Comparison of ENCODE assay signal across 9 cellular contexts in genomic region chr1:6496360-6496704, GRCh38. TPM values are rescaled to one million over a fixed set of nuclear protein-coding genes. Genes with fewer than 3 reads are reported as not detected.
DNase-seq lines count a peak whose midpoint lies in the region; ATAC-seq and TF ChIP-seq lines count a peak whose summit lies in the region.
"Had no signal": no experiment of that assay in that cellular context is flagged by ENCODE, and none has a peak within 500 bp of the region (broad histone marks: within the 10 kb centered on the region; RNA-seq: fewer than 3 reads in every experiment).

No MANE protein-coding gene starts in this region.

- H3K4me1 Mint-ChIP-seq in activated CD8-positive, alpha-beta T cell treated with anti-CD3 and anti-CD28 coated beads for 36 hours (ENCODE audit: low read depth), result peaks cover 31% of the 10 kb centered on the region
- peaks cover 12% of the 10 kb centered on the region for H3K4me1 Mint-ChIP-seq in progenitor cell of endocrine pancreas (ENCODE audit: low read depth)

- intact Hi-C loops in activated CD8-positive, alpha-beta T cell treated with anti-CD3 and anti-CD28 coated beads for 36 hours (cut with micrococcal nuclease), result no loop called here

- peaks cover 0 to 45% (median 18%) of the 10 kb centered on the region in 3 donors for H3K4me1 ChIP-seq in gastroesophageal sphincter

- no peaks in the 10 kb centered on the region for H3K9me3 Mint-ChIP-seq in activated CD8-positive, alpha-beta T cell treated with anti-CD3 and anti-CD28 coated beads for 36 hours
- no peaks in the 10 kb centered on the region for H3K9me3 Mint-ChIP-seq in progenitor cell of endocrine pancreas (ENCODE audit: low read depth)

- peaks cover 3% of the 10 kb centered on the region for H3K27me3 Mint-ChIP-seq in activated CD8-positive, alpha-beta T cell treated with anti-CD3 and anti-CD28 coated beads for 36 hours
- H3K27me3 Mint-ChIP-seq in progenitor cell of endocrine pancreas, result peaks cover 38% of the 10 kb centered on the region

- 0% methylated on average over 1 of the region's 13 CpGs; no CpG with 5 or more reads in 1 of the 2 donors for WGBS in gastroesophageal sphincter (ENCODE audit: low coverage in 1 of 2), 2 donors

- peak overlapping the region; percentile 40 for H3K4me3 Mint-ChIP-seq in activated CD8-positive, alpha-beta T cell treated with anti-CD3 and anti-CD28 coated beads for 36 hours
- H3K4me3 Mint-ChIP-seq in progenitor cell of endocrine pancreas (ENCODE audit: low read depth), result peak overlapping the region; percentile 71

- H3K9me3 ChIP-seq in gastroesophageal sphincter, result no peaks in the 10 kb centered on the region

- TF ChIP-seq CTCF in activated CD8-positive, alpha-beta T cell treated with anti-CD3 and anti-CD28 coated beads for 36 hours (IDR thresholded peaks at IDR 0.05), result no peak
- TF ChIP-seq CTCF in gastroesophageal sphincter (IDR thresholded peaks at IDR 0.05), result no peak
- no peak for TF ChIP-seq CTCF in progenitor cell of endocrine pancreas (IDR thresholded peaks at IDR 0.05; ENCODE audit: unreplicated experiment)

- H3K36me3 Mint-ChIP-seq in activated CD8-positive, alpha-beta T cell treated with anti-CD3 and anti-CD28 coated beads for 36 hours (ENCODE audit: low read depth), result no peaks in the 10 kb centered on the region
- no peaks in the 10 kb centered on the region for H3K36me3 Mint-ChIP-seq in progenitor cell of endocrine pancreas (ENCODE audit: insufficient read depth)

- peak overlapping the region in 3 of 4 donors; percentile 62 to 74 (median 68) for H3K27ac ChIP-seq in gastroesophageal sphincter

- no peak for TF ChIP-seq POLR2A in gastroesophageal sphincter (IDR thresholded peaks at IDR 0.05)

- CTCF ChIA-PET in activated CD8-positive, alpha-beta T cell treated with anti-CD3 and anti-CD28 coated beads for 36 hours (lab: Charles Lee), result interaction anchor here (1.4 kb wide), 1 partner anchor 58 kb away, joined by 3 read pairs; no protein-coding TSS in a partner anchor

- DNase-seq in G401 (ENCODE audit: low spot score), result peak; percentile 50
- DNase-seq in activated CD8-positive, alpha-beta T cell treated with anti-CD3 and anti-CD28 coated beads for 36 hours, result no peak
- DNase-seq in progenitor cell of endocrine pancreas (ENCODE audit: low spot score, unreplicated experiment), result no peak
- no peak for DNase-seq in T-helper 9 cell
- DNase-seq in HPDE6-E6E7 (ENCODE audit: extremely low spot score), result no peak
- DNase-seq in NCI-H1105 treated with DMSO at 0.1 percent for 48 hours (lab: John Stamatoyannopoulos, UW), result no peak

- no peak for ATAC-seq in activated CD8-positive, alpha-beta T cell treated with anti-CD3 and anti-CD28 coated beads for 36 hours
- ATAC-seq in gastroesophageal sphincter, result no peak
- ATAC-seq in HG03039 (IDR thresholded peaks at IDR 0.05; ENCODE audit: unreplicated experiment), result no peak

- TF ChIP-seq EP300 in gastroesophageal sphincter (IDR thresholded peaks at IDR 0.05), result no peak

- in situ Hi-C loops in G401 (cut with HindIII; ENCODE audit: low sequenced_read_pairs), result no loop called here

- POLR2A ChIA-PET in activated CD8-positive, alpha-beta T cell treated with anti-CD3 and anti-CD28 coated beads for 36 hours (lab: Charles Lee), result no interaction called here

- peak overlapping the region in 1 of 2 donors; percentile 70 for H3K4me3 ChIP-seq in gastroesophageal sphincter

- H3K27ac Mint-ChIP-seq in activated CD8-positive, alpha-beta T cell treated with anti-CD3 and anti-CD28 coated beads for 36 hours, result no peak overlapping the region
- peak overlapping the region; percentile 59 for H3K27ac Mint-ChIP-seq in progenitor cell of endocrine pancreas

- no peaks in the 10 kb centered on the region for H3K36me3 ChIP-seq in gastroesophageal sphincter

- no peaks in the 10 kb centered on the region for H3K27me3 ChIP-seq in gastroesophageal sphincter

RNA-seq across cellular contexts. Expression of gene PLEKHG5, which starts 4.9 kb away (rescaled TPM):
- total RNA-seq in G401 (2014; rRNA removed; shearing (Covaris generic)), result 8.2 and 8.6 TPM in 2 replicates
- total RNA-seq in activated CD8-positive, alpha-beta T cell treated with anti-CD3 and anti-CD28 coated beads for 36 hours, result 1 to 10 TPM; 1.7 to 1.8 TPM
- total RNA-seq in gastroesophageal sphincter (10 to 100 TPM in 3 of 4 donors, 1 to 10 TPM in 1; 8.6 to 14.0 (median 11.4) TPM), progenitor cell of endocrine pancreas (72.3 and 77.0 TPM in 2 replicates)

RNA-seq across cellular contexts. Expression of gene TNFRSF25, which starts 30.4 kb away (rescaled TPM):
- 4.9 and 6.1 TPM in 2 replicates for total RNA-seq in G401 (2014; rRNA removed; shearing (Covaris generic))
- total RNA-seq in activated CD8-positive, alpha-beta T cell treated with anti-CD3 and anti-CD28 coated beads for 36 hours, result 10 to 100 TPM; 55.8 to 57.8 TPM
- total RNA-seq in gastroesophageal sphincter (10 to 100 TPM in 2 of 4 donors, 1 to 10 TPM in 2; 4.2 to 11.2 (median 8.8) TPM), progenitor cell of endocrine pancreas (68.3 and 68.9 TPM in 2 replicates)

RNA-seq across cellular contexts. Expression of gene NOL9, which starts 58.0 kb away (rescaled TPM):
- total RNA-seq in G401 (2014; rRNA removed; shearing (Covaris generic)), result 26.1 and 33.9 TPM in 2 replicates
- 10 to 100 TPM; 39.7 to 40.4 TPM for total RNA-seq in activated CD8-positive, alpha-beta T cell treated with anti-CD3 and anti-CD28 coated beads for 36 hours
- total RNA-seq in gastroesophageal sphincter (10 to 100 TPM; 21.2 to 32.2 (median 25.7) TPM), progenitor cell of endocrine pancreas (44.1 and 49.5 TPM in 2 replicates)

RNA-seq across cellular contexts. Expression of gene TAS1R1, which starts 58.8 kb away (rescaled TPM):
- not detected in 2 replicates for total RNA-seq in G401 (2014; rRNA removed; shearing (Covaris generic))
- not detected for total RNA-seq in activated CD8-positive, alpha-beta T cell treated with anti-CD3 and anti-CD28 coated beads for 36 hours
- total RNA-seq in gastroesophageal sphincter (not detected), progenitor cell of endocrine pancreas (not detected in 2 replicates)
- total RNA-seq: lung microvascular endothelial cell had no signal
